In genomic region chr2:207231106-207231860, GRCh38 we compare ENCODE assay signal across 14 cellular contexts.
A peak's percentile ranks its signal among the peaks of the same experiment; 100 is the strongest.
DNase-seq lines count a peak whose midpoint lies in the region; ATAC-seq, FAIRE-seq and TF ChIP-seq lines count a peak whose summit lies in the region.
"Had no signal": no experiment of that assay in that cellular context is flagged by ENCODE, and none has a peak within 500 bp of the region (broad histone marks: within the 10 kb centered on the region; RNA-seq: fewer than 3 reads in every experiment).

No MANE protein-coding gene starts in this region.

- in situ Hi-C loops in GM23248 (cut with MboI), result no loop called here
- in situ Hi-C loops in brain microvascular endothelial cell (cut with HindIII; ENCODE audit: low pct_ligation_motif_present, low sequenced_read_pairs), result no loop called here

- no peak for FAIRE-seq in RCC 7860 (lab: Jason Lieb, UNC)
- FAIRE-seq: HepG2 had no signal

- no peak overlapping the region for H2BK5ac ChIP-seq in neuronal stem cell (ENCODE audit: low read length)

- H3K18ac ChIP-seq in neuronal stem cell (ENCODE audit: low read length), result no peak overlapping the region

- H4K8ac ChIP-seq in neuronal stem cell (ENCODE audit: low read depth, low read length), result no peak overlapping the region

- H3K4ac ChIP-seq in neuronal stem cell (ENCODE audit: low read length), result no peak overlapping the region

- H3K27me3 ChIP-seq in GM23248 (replicated peaks; ENCODE audit: insufficient read depth) (no peaks in the 10 kb centered on the region), brain microvascular endothelial cell (replicated peaks) (no peaks in the 10 kb centered on the region), neuronal stem cell (ENCODE audit: control insufficient read depth in 3 of 3, insufficient read depth in 3 of 3, low read depth in 1 of 3, low read length in 3 of 3) (no peaks in the 10 kb centered on the region)

- H2AFZ ChIP-seq in GM23248, result no peak overlapping the region
- peak overlapping the region; percentile 9 for H2AFZ ChIP-seq in neuronal stem cell (ENCODE audit: low read length)

- no peak overlapping the region for H2BK12ac ChIP-seq in neuronal stem cell (ENCODE audit: low read length)

- no peak overlapping the region for H3K14ac ChIP-seq in neuronal stem cell (ENCODE audit: low read length)

- H4K91ac ChIP-seq in neuronal stem cell (ENCODE audit: low read depth, low read length, poor library complexity), result no peak overlapping the region

- H3K9ac ChIP-seq in GM23248 (0 out of 2 replicates have a peak overlapping the region, but pooled peaks have one; percentile 33), neuronal stem cell (ENCODE audit: low read depth, low read length, poor library complexity) (no peak overlapping the region)

- peak overlapping the region; percentile 63 for H3K27ac ChIP-seq in GM23248
- H3K27ac ChIP-seq in brain microvascular endothelial cell, result peak overlapping the region; percentile 97
- H3K27ac ChIP-seq in neuronal stem cell (replicated peaks; ENCODE audit: low read length), result no peak overlapping the region

- WGBS in GM23248 (ENCODE audit: low coverage in 1 of 2, low lambda C conversion rate in 2 of 2, missing lambda C conversion rate in 2 of 2), 2 experiments, result 75 to 80% methylated on average over 5 of the region's 5 CpGs
- no CpG with 5 or more reads among the region's 5 CpGs for WGBS in neuronal stem cell (ENCODE audit: extremely low coverage in 2 of 2, insufficient read length in 2 of 2, insufficient replicate concordance in 1 of 2), 2 donors

- H3K4me3 ChIP-seq in GM23248 (no peak overlapping the region), brain microvascular endothelial cell (ENCODE audit: low read depth, low read length) (no peak overlapping the region), neuronal stem cell (ENCODE audit: low read length in 2 of 2) (no peak overlapping the region)

- no peaks in the 10 kb centered on the region for H4K20me1 ChIP-seq in GM23248 (ENCODE audit: insufficient read depth)

- ATAC-seq in GM19395 (IDR thresholded peaks at IDR 0.05; ENCODE audit: unreplicated experiment), result no peak

- H3K4me2 ChIP-seq in GM23248 (ENCODE audit: unreplicated experiment) (no peak overlapping the region), neuronal stem cell (ENCODE audit: insufficient read depth, low read length, poor library complexity, severe bottlenecking) (no peak overlapping the region)

- no peaks in the 10 kb centered on the region for H3K9me3 ChIP-seq in GM23248 (ENCODE audit: low read depth)
- H3K9me3 ChIP-seq in neuronal stem cell (replicated peaks in 1 of 2; ENCODE audit: control insufficient read depth in 2 of 2, insufficient read depth in 1 of 2, low read depth in 1 of 2, low read length in 2 of 2), result no peaks in the 10 kb centered on the region

- H3K79me2 ChIP-seq in GM23248 (ENCODE audit: insufficient read depth), result no peaks in the 10 kb centered on the region

- no peak for TF ChIP-seq CTCF in brain microvascular endothelial cell (IDR thresholded peaks at IDR 0.05; ENCODE audit: low read depth, low read length, missing control alignments)

- H3K4me1 ChIP-seq in GM23248 (ENCODE audit: insufficient read depth) (peaks cover 28% of the 10 kb centered on the region), neuronal stem cell (ENCODE audit: control insufficient read depth in 2 of 2, insufficient read depth in 1 of 2, low read depth in 1 of 2, low read length in 2 of 2) (peaks cover 12 to 22% of the 10 kb centered on the region in 2 donors)

- H3F3A ChIP-seq in GM23248 (ENCODE audit: insufficient read depth), result no peaks in the 10 kb centered on the region

- H2BK120ac ChIP-seq in neuronal stem cell (ENCODE audit: low read depth, low read length), result no peak overlapping the region

- no peaks in the 10 kb centered on the region for H3K9me2 ChIP-seq in GM23248 (ENCODE audit: insufficient read depth)

- no peak overlapping the region for H2AK5ac ChIP-seq in neuronal stem cell (ENCODE audit: low read depth, low read length)

- H2BK15ac ChIP-seq in neuronal stem cell (ENCODE audit: low read length), result no peak overlapping the region

- no peak overlapping the region for H3K23ac ChIP-seq in neuronal stem cell (ENCODE audit: low read depth, low read length, poor library complexity)

- H3K79me1 ChIP-seq in neuronal stem cell (ENCODE audit: low read depth, low read length), result no peaks in the 10 kb centered on the region

- peak; percentile 54 for DNase-seq in EH (ENCODE audit: low read depth)
- DNase-seq in GM23248, result peak; percentile 43
- no peak for DNase-seq in brain microvascular endothelial cell
- DNase-seq in neuronal stem cell (ENCODE audit: low spot score), result no peak
- DNase-seq in RCC 7860 (ENCODE audit: low spot score), result no peak
- no peak for DNase-seq in HUDEP-2 (lab: John Stamatoyannopoulos, UW; ENCODE audit: unreplicated experiment in 76 of 76)
- DNase-seq: CD4-positive, CD25-positive, alpha-beta regulatory T cell; islet precursor cell; NCI-H1105; NCI-H345; stimulated activated CD4-positive, alpha-beta T cell treated with anti-CD3 and anti-CD28 coated beads, Interleukin-4, amount 100 ng/mL, for 24 hours; stimulated activated naive CD4-positive, alpha-beta T cell treated with Interleukin-2 at 50 U/mL for 16 hours had no signal

- 0 out of 2 replicates have a peak, but pooled peaks cover 4% of the 10 kb centered on the region for H3K36me3 ChIP-seq in GM23248 (ENCODE audit: low read depth)
- H3K36me3 ChIP-seq in brain microvascular endothelial cell (replicated peaks), result no peaks in the 10 kb centered on the region
- H3K36me3 ChIP-seq in neuronal stem cell (replicated peaks in 1 of 2; ENCODE audit: control insufficient read depth in 2 of 2, insufficient read depth in 2 of 2, low read length in 2 of 2), result no peaks in the 10 kb centered on the region

Comparison
In these comparisons a context has a peak if more than half of its experiments do, and no peak if none do; other contexts are left out.
1. DNase-seq: peak in EH (single experiment) and GM23248 (single experiment); none in brain microvascular endothelial cell (single experiment), neuronal stem cell (single experiment), RCC 7860 (single experiment) and HUDEP-2 (0 of 76).